ENCODE assay signal across 2 cellular contexts in genomic region chr19:47860602-47861297, GRCh38.
TF ChIP-seq lines count a peak whose summit lies in the region.

No MANE protein-coding gene starts in this region.

TF ChIP-seq in HepG2, 621 proteins besides CTCF, POLR2A, EP300 and RAD21:
- no peak for TF ChIP-seq ZMAT3 (CRISPR knock-in tag; conservative IDR thresholded peaks at IDR 0.05)

TF ChIP-seq in H1, 55 proteins besides CTCF, POLR2A, EP300 and RAD21:
- TF ChIP-seq CHD1 (IDR thresholded peaks at IDR 0.05; ENCODE audit: low read depth, low read length): no peak
- no peak for TF ChIP-seq SP1 (IDR thresholded peaks at IDR 0.05; ENCODE audit: low read depth, low read length)
- TF ChIP-seq, protein P1, sequence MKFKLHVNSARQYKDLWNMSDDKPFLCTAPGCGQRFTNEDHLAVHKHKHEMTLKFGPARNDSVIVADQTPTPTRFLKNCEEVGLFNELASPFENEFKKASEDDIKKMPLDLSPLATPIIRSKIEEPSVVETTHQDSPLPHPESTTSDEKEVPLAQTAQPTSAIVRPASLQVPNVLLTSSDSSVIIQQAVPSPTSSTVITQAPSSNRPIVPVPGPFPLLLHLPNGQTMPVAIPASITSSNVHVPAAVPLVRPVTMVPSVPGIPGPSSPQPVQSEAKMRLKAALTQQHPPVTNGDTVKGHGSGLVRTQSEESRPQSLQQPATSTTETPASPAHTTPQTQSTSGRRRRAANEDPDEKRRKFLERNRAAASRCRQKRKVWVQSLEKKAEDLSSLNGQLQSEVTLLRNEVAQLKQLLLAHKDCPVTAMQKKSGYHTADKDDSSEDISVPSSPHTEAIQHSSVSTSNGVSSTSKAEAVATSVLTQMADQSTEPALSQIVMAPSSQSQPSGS (IDR thresholded peaks at IDR 0.05; ENCODE audit: low read length): no peak
- TF ChIP-seq KDM4A (IDR thresholded peaks at IDR 0.05; ENCODE audit: low read depth, low read length, severe bottlenecking): no peak
- TF ChIP-seq EZH2 (IDR thresholded peaks at IDR 0.05; ENCODE audit: low read depth, low read length, severe bottlenecking): no peak
- no peak for TF ChIP-seq RBBP5 (IDR thresholded peaks at IDR 0.05; ENCODE audit: borderline replicate concordance, low read depth, low read length)
- TF ChIP-seq SIN3A (conservative IDR thresholded peaks at IDR 0.05 in 1 of 2, IDR thresholded peaks at IDR 0.05 in 1 of 2; ENCODE audit: low read depth in 1 of 2, low read length in 2 of 2): no peak
- no peak for TF ChIP-seq SP2 (IDR thresholded peaks at IDR 0.05; ENCODE audit: low read length)
- no peak for TF ChIP-seq BCL11A (IDR thresholded peaks at IDR 0.05; ENCODE audit: low read depth in 2 of 2, low read length in 2 of 2)
- TF ChIP-seq CHD2 (IDR thresholded peaks at IDR 0.05; ENCODE audit: low read length): no peak
